In the genomic region with DNA sequence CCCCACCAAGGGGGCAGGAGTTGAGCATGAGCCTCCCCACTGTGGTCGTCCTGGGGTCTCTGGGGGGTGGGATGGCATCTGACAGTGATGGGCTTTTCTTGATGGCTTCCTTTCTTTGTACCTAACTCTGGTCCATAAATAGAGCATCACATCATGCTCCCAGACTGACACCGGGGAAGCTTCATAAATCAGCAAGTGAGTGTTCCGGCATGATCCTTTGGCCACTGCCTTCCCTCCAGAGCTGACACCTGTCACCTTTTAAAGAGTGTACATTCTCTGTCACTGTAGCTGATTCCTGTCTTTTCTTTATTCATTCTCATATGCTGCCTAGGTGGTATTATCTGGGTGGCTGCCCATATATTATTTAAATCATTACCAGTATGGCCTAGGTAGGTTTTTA, we compare ENCODE assay signal across 21 cellular contexts.
"Had no signal": no experiment of that assay in that cellular context is flagged by ENCODE, and none has a peak within 500 bp of the region (broad histone marks: within the 10 kb centered on the region; RNA-seq: fewer than 3 reads in every experiment).

No MANE protein-coding gene starts in this region.

- DNase-seq: Kasumi-1, MM.1S, NCI-H1092 treated with DMSO at 0.1 percent for 48 hours, NCI-H1436, NCI-H187, NCI-H2029, NCI-H2081 treated with DMSO at 0.1 percent for 48 hours, NCI-H2171, NCI-H226, NCI-H446 treated with DMSO at 0.1 percent for 48 hours, NCI-H510A treated with DMSO at 0.1 percent for 48 hours, NCI-H526, PC-3, SHP77, SK-N-SH had no signal

- H3K27me3 Mint-ChIP-seq: IgD-negative memory B cell had no signal

- H3K4me3 Mint-ChIP-seq: IgD-negative memory B cell had no signal

- H3K27ac ChIP-seq: HL-60, KMS-11, RWPE1 had no signal

- ATAC-seq: K562, Panc1, PC-3 had no signal

- H3K4me3 ChIP-seq: K562 had no signal

- H3K4me1 Mint-ChIP-seq: IgD-negative memory B cell had no signal

- H3K27ac Mint-ChIP-seq: IgD-negative memory B cell had no signal

- H3K36me3 Mint-ChIP-seq: IgD-negative memory B cell had no signal

- H3K9me3 ChIP-seq: SK-N-SH had no signal
